8 cellular contexts compared by ENCODE assay signal in genomic region chr2:229629039-229629438, GRCh38.
"Had no signal": no experiment of that assay in that cellular context is flagged by ENCODE, and none has a peak within 500 bp of the region (broad histone marks: within the 10 kb centered on the region; RNA-seq: fewer than 3 reads in every experiment).

No MANE protein-coding gene starts in this region.

- H3K4me2 ChIP-seq: GM23338, KMS-11 had no signal

- H2AFZ ChIP-seq: GM23338 had no signal

- ATAC-seq: GM23338, HCT116 had no signal

- H3K4me1 ChIP-seq: HAP-1 had no signal

- H3K9ac ChIP-seq: KMS-11 had no signal

- H3K36me3 ChIP-seq: HAP-1 had no signal

- H3K4me3 ChIP-seq: GM23338, HAP-1 had no signal

- H3K9me3 ChIP-seq: HAP-1 had no signal

- DNase-seq: H7, HFFc6, KBM-7 had no signal

- H3K27ac ChIP-seq: HL-60, KMS-11 had no signal
